Comparison of ENCODE assay signal across 10 cellular contexts in genomic region chr19:10763399-10763798, GRCh38. TPM values are rescaled to one million over a fixed set of nuclear protein-coding genes. Genes with fewer than 3 reads are reported as not detected.
DNase-seq lines count a peak whose midpoint lies in the region; ATAC-seq and TF ChIP-seq lines count a peak whose summit lies in the region.
"Had no signal": no experiment of that assay in that cellular context is flagged by ENCODE, and none has a peak within 500 bp of the region (broad histone marks: within the 10 kb centered on the region; RNA-seq: fewer than 3 reads in every experiment).

No MANE protein-coding gene starts in this region.

- no peak for TF ChIP-seq CTCF in upper lobe of right lung (IDR thresholded peaks at IDR 0.05)

- no peak for DNase-seq in stimulated activated naive CD8-positive, alpha-beta T cell treated with anti-CD3 and anti-CD28 coated beads, Interleukin-15, Interleukin-2, amounts not matched to agents 100 U/mL and 50 U/mL, for 24 hours
- no peak for DNase-seq in activated naive CD8-positive, alpha-beta T cell treated with anti-CD3 and anti-CD28 coated beads, Interleukin-2, amount 50 U/mL, for 24 hours
- no peak for DNase-seq in naive thymus-derived CD8-positive, alpha-beta T cell
- no peak for DNase-seq in upper lobe of right lung
- DNase-seq in stimulated activated CD4-positive, alpha-beta T cell treated with anti-CD3 and anti-CD28 coated beads, Interleukin-4, amount 100 ng/mL, for 24 hours = no peak
- DNase-seq: C1 segment of cervical spinal cord, NCI-H226 had no signal

- H3K9me3 Mint-ChIP-seq in stimulated activated naive CD8-positive, alpha-beta T cell treated with anti-CD3 and anti-CD28 coated beads, Interleukin-15, Interleukin-2, amounts not matched to agents 100 ng/mL and 50 ng/mL, for 24 hours = no peaks in the 10 kb centered on the region
- H3K9me3 Mint-ChIP-seq in activated naive CD8-positive, alpha-beta T cell treated with anti-CD3 and anti-CD28 coated beads, Interleukin-2, amount 50 U/mL, for 24 hours = no peaks in the 10 kb centered on the region
- H3K9me3 Mint-ChIP-seq in naive thymus-derived CD8-positive, alpha-beta T cell = peaks cover 0 to 2% (median 0%) of the 10 kb centered on the region in 9 donors

- intact Hi-C loops in upper lobe of right lung (cut with DNase I) = no loop called here

- H3K27ac ChIP-seq in upper lobe of right lung = peak overlapping the region; percentile 65

- no peaks in the 10 kb centered on the region for H3K27me3 Mint-ChIP-seq in stimulated activated naive CD8-positive, alpha-beta T cell treated with anti-CD3 and anti-CD28 coated beads, Interleukin-15, Interleukin-2, amounts not matched to agents 100 ng/mL and 50 ng/mL, for 24 hours
- no peaks in the 10 kb centered on the region for H3K27me3 Mint-ChIP-seq in activated naive CD8-positive, alpha-beta T cell treated with anti-CD3 and anti-CD28 coated beads, Interleukin-2, amount 50 U/mL, for 24 hours
- no peaks in the 10 kb centered on the region for H3K27me3 Mint-ChIP-seq in naive thymus-derived CD8-positive, alpha-beta T cell

- H3K27me3 ChIP-seq in upper lobe of right lung = no peaks in the 10 kb centered on the region

- ATAC-seq in stimulated activated naive CD8-positive, alpha-beta T cell treated with anti-CD3 and anti-CD28 coated beads, Interleukin-15, Interleukin-2, amounts not matched to agents 100 U/mL and 50 U/mL, for 24 hours = no peak
- no peak for ATAC-seq in activated naive CD8-positive, alpha-beta T cell treated with anti-CD3 and anti-CD28 coated beads, Interleukin-2, amount 50 U/mL, for 24 hours
- ATAC-seq in naive thymus-derived CD8-positive, alpha-beta T cell = no peak
- no peak for ATAC-seq in upper lobe of right lung
- ATAC-seq in HG02759 (IDR thresholded peaks at IDR 0.05; ENCODE audit: unreplicated experiment) = no peak
- ATAC-seq in GM19351 (IDR thresholded peaks at IDR 0.05; ENCODE audit: unreplicated experiment) = no peak

- H3K4me1 ChIP-seq in upper lobe of right lung = peaks cover 67% of the 10 kb centered on the region

- H3K4me3 Mint-ChIP-seq in stimulated activated naive CD8-positive, alpha-beta T cell treated with anti-CD3 and anti-CD28 coated beads, Interleukin-15, Interleukin-2, amounts not matched to agents 100 ng/mL and 50 ng/mL, for 24 hours = no peak overlapping the region
- H3K4me3 Mint-ChIP-seq in activated naive CD8-positive, alpha-beta T cell treated with anti-CD3 and anti-CD28 coated beads, Interleukin-2, amount 50 U/mL, for 24 hours = no peak overlapping the region
- H3K4me3 Mint-ChIP-seq in naive thymus-derived CD8-positive, alpha-beta T cell = peak overlapping the region in 7 of 10 donors; percentile 4 to 70 (median 46)

- peaks cover 26% of the 10 kb centered on the region for H3K36me3 ChIP-seq in upper lobe of right lung

- POLR2A ChIA-PET in naive thymus-derived CD8-positive, alpha-beta T cell (lab: Charles Lee) = interaction anchor here (2.8 kb wide), 1 partner anchor 46 kb away, joined by 16 read pairs; the partner anchor contains the start of gene DNM2

- peaks cover 35% of the 10 kb centered on the region for H3K36me3 Mint-ChIP-seq in stimulated activated naive CD8-positive, alpha-beta T cell treated with anti-CD3 and anti-CD28 coated beads, Interleukin-15, Interleukin-2, amounts not matched to agents 100 ng/mL and 50 ng/mL, for 24 hours (ENCODE audit: low read depth)
- peaks cover 21% of the 10 kb centered on the region for H3K36me3 Mint-ChIP-seq in activated naive CD8-positive, alpha-beta T cell treated with anti-CD3 and anti-CD28 coated beads, Interleukin-2, amount 50 U/mL, for 24 hours (ENCODE audit: low read depth)
- H3K36me3 Mint-ChIP-seq in naive thymus-derived CD8-positive, alpha-beta T cell = peaks cover 0 to 19% (median 0%) of the 10 kb centered on the region in 3 donors

- peak overlapping the region; percentile 52 for H3K27ac Mint-ChIP-seq in stimulated activated naive CD8-positive, alpha-beta T cell treated with anti-CD3 and anti-CD28 coated beads, Interleukin-15, Interleukin-2, amounts not matched to agents 100 ng/mL and 50 ng/mL, for 24 hours
- peak overlapping the region; percentile 56 for H3K27ac Mint-ChIP-seq in activated naive CD8-positive, alpha-beta T cell treated with anti-CD3 and anti-CD28 coated beads, Interleukin-2, amount 50 U/mL, for 24 hours
- peak overlapping the region; percentile 85 to 94 (median 91) for H3K27ac Mint-ChIP-seq in naive thymus-derived CD8-positive, alpha-beta T cell

- peaks cover 69% of the 10 kb centered on the region for H3K4me1 Mint-ChIP-seq in stimulated activated naive CD8-positive, alpha-beta T cell treated with anti-CD3 and anti-CD28 coated beads, Interleukin-15, Interleukin-2, amounts not matched to agents 100 ng/mL and 50 ng/mL, for 24 hours (ENCODE audit: low read depth)
- peaks cover 60% of the 10 kb centered on the region for H3K4me1 Mint-ChIP-seq in activated naive CD8-positive, alpha-beta T cell treated with anti-CD3 and anti-CD28 coated beads, Interleukin-2, amount 50 U/mL, for 24 hours
- H3K4me1 Mint-ChIP-seq in naive thymus-derived CD8-positive, alpha-beta T cell = peaks cover 30 to 75% (median 68%) of the 10 kb centered on the region in 4 donors

- H3K9me3 ChIP-seq in upper lobe of right lung = no peaks in the 10 kb centered on the region

- no peak overlapping the region for H3K4me3 ChIP-seq in upper lobe of right lung

RNA-seq across cellular contexts. Expression of gene DNM2, which starts 45.5 kb away (rescaled TPM):
- 100 to 1,000 TPM; 267 to 270 TPM for total RNA-seq in naive thymus-derived CD8-positive, alpha-beta T cell
- polyA plus RNA-seq in naive thymus-derived CD8-positive, alpha-beta T cell = 10 to 100 TPM; 45.0 to 91.4 (median 60.9) TPM
- 280 TPM for total RNA-seq in upper lobe of right lung

Comparison
In these comparisons a context has a peak if more than half of its experiments do, and no peak if none do; other contexts are left out.
1. H3K4me3 Mint-ChIP-seq: peak in naive thymus-derived CD8-positive, alpha-beta T cell (7 of 10); none in stimulated activated naive CD8-positive, alpha-beta T cell treated with anti-CD3 and anti-CD28 coated beads, Interleukin-15, Interleukin-2, amounts not matched to agents 100 ng/mL and 50 ng/mL, for 24 hours (single experiment) and activated naive CD8-positive, alpha-beta T cell treated with anti-CD3 and anti-CD28 coated beads, Interleukin-2, amount 50 U/mL, for 24 hours (single experiment).
2. Peak in every context shown above with its lines, with median percentiles within 50 percentile points of each other: H3K27ac Mint-ChIP-seq.